In genomic region chr9:470795-471194, GRCh38 we compare ENCODE assay signal across 8 cellular contexts. TPM values are rescaled to one million over a fixed set of nuclear protein-coding genes. Genes with fewer than 3 reads are reported as not detected.
DNase-seq lines count a peak whose midpoint lies in the region; ATAC-seq and TF ChIP-seq lines count a peak whose summit lies in the region.

No MANE protein-coding gene starts in this region.

- no peaks in the 10 kb centered on the region for H3K36me3 ChIP-seq in KMS-11 (ENCODE audit: insufficient read depth)

- peak overlapping the region; percentile 55 for H2AFZ ChIP-seq in KMS-11 (ENCODE audit: low read depth)

- CTCF ChIA-PET in AG04450 (lab: Charles Lee): interaction anchor here (0.7 kb wide), 1 partner anchor 26 kb away, joined by 3 read pairs; no protein-coding TSS in a partner anchor

- H3K4me3 Mint-ChIP-seq in chondrocyte (ENCODE audit: unreplicated experiment) (peak overlapping the region; percentile 96), naive B cell (peak overlapping the region; percentile 91 to 100 (median 98))

- H3K4me2 ChIP-seq in KMS-11: peak overlapping the region; percentile 98

- no peaks in the 10 kb centered on the region for H4K20me1 ChIP-seq in KMS-11 (ENCODE audit: insufficient read depth)

- no peak overlapping the region for H3K27ac Mint-ChIP-seq in chondrocyte (ENCODE audit: unreplicated experiment)
- H3K27ac Mint-ChIP-seq in naive B cell: peak overlapping the region in 1 of 6 donors; percentile 54

- H3K27me3 ChIP-seq in AG04450 (ENCODE audit: control insufficient read depth, insufficient read depth, low read length) (no peaks in the 10 kb centered on the region), KMS-11 (ENCODE audit: insufficient read depth, low read depth) (no peaks in the 10 kb centered on the region)

- H3K27me3 Mint-ChIP-seq in chondrocyte (ENCODE audit: low read depth): no peaks in the 10 kb centered on the region
- H3K27me3 Mint-ChIP-seq in naive B cell: no peaks in the 10 kb centered on the region

- H3K36me3 Mint-ChIP-seq in chondrocyte (ENCODE audit: low read depth) (no peaks in the 10 kb centered on the region), naive B cell (peaks cover 2% of the 10 kb centered on the region in 2 donors)

- no peak for ATAC-seq in naive B cell (ENCODE audit: low read depth in 2 of 2)
- ATAC-seq in activated CD4-positive, CD25-positive, alpha-beta regulatory T cell treated with anti-CD3 and anti-CD28 coated beads, Interleukin-2, amount 50 U/mL, for 24 hours: no peak
- ATAC-seq in GM18868 (IDR thresholded peaks at IDR 0.05; ENCODE audit: unreplicated experiment): no peak

- peaks cover 15% of the 10 kb centered on the region for H3K4me1 Mint-ChIP-seq in chondrocyte (ENCODE audit: low read depth)
- peaks cover 19 to 32% (median 28%) of the 10 kb centered on the region in 3 donors for H3K4me1 Mint-ChIP-seq in naive B cell

- H3K4me1 ChIP-seq in KMS-11 (ENCODE audit: low read depth, poor library complexity, severe bottlenecking): peaks cover 18% of the 10 kb centered on the region

- H3K4me3 ChIP-seq in AG04450 (ENCODE audit: low read depth, low read length) (peak overlapping the region; percentile 64), KMS-11 (IDR thresholded peaks at IDR 0.05; ENCODE audit: insufficient read depth, low read depth, low read length) (no peak overlapping the region)

- H3K9me3 Mint-ChIP-seq in chondrocyte (ENCODE audit: low read depth) (no peaks in the 10 kb centered on the region), naive B cell (no peaks in the 10 kb centered on the region)

- no peaks in the 10 kb centered on the region; the same call in 1 of the 2 replicates for H3K79me2 ChIP-seq in KMS-11 (ENCODE audit: insufficient read depth, low read depth)

- H3K27ac ChIP-seq in AG04450 (ENCODE audit: low read depth, low read length) (no peak overlapping the region), KMS-11 (peak overlapping the region; percentile 64)

- no peaks in the 10 kb centered on the region for H3K9me3 ChIP-seq in AG04450 (ENCODE audit: control insufficient read depth, insufficient read depth, low read length)

- POLR2A ChIA-PET in AG04450 (lab: Yijun Ruan, JAX): no interaction called here

- DNase-seq in AG04450 (ENCODE audit: low read depth, low spot score) (no peak), chondrocyte (ENCODE audit: low spot score) (no peak), naive B cell (no peak), SW 1271 (lab: John Stamatoyannopoulos, UW) (no peak)
- DNase-seq in stimulated activated naive CD4-positive, alpha-beta T cell (lab: John Stamatoyannopoulos, UW): no peak

- peak overlapping the region; percentile 68; the same call in 1 of the 2 replicates for H3K9ac ChIP-seq in KMS-11

- TF ChIP-seq CTCF in AG04450 (IDR thresholded peaks at IDR 0.05; ENCODE audit: low read depth, low read length): no peak
- TF ChIP-seq CTCF in KMS-11 (conservative IDR thresholded peaks at IDR 0.05; ENCODE audit: low read depth, low read length): no peak
- no peak for TF ChIP-seq CTCF in chondrocyte (IDR thresholded peaks at IDR 0.05)

RNA-seq across cellular contexts. Expression of gene KANK1, which starts 33.7 kb away (rescaled TPM):
- polyA plus RNA-seq in AG04450 (2011; rRNA removed) (27.1 and 28.6 TPM in 2 replicates), naive B cell (ENCODE audit: low read depth in 6 of 6) (1 to 10 TPM in 2 of 6 donors, under 1 TPM in 1, not detected in 3; 0.77 to 3.4 (median 1.7) TPM)
- 50.8 and 58.7 TPM in 2 replicates for polyA minus RNA-seq in AG04450 (2011; rRNA and poly(A)+ RNA removed)
- 26.2 to 40.0 TPM (median 39.1 TPM) in 3 replicates for total RNA-seq in chondrocyte
